1 cellular context compared by ENCODE assay signal in the genomic region with DNA sequence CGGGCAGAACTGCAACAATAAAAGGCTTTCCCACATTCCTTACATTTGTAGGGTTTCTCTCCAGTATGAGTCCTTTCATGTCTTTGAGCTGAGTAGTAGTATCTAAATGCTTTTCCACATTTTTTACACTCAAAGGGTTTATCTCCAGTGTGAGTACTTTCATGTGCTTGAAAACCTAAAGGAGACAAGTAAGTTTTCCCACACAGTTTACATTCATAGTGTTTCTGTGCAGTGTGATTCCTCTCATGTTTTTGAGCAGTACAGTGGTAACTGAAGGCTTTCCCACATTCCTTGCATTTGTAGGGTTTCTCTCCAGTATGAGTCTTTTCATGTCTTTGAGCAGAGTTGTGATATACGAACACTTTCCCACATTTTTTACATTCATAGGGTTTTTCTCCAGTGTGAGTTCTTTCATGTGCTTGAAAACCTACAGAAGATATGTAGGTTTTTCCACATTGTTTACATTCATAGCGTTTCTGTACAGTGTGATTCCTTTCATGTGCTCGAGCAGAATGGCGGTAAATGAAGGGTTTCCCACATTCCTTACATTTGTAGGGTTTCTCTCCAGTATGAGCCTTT.
TF ChIP-seq lines count a peak whose summit lies in the region.

No MANE protein-coding gene starts in this region.

TF ChIP-seq in liver, 16 proteins besides CTCF, POLR2A, EP300 and RAD21:
- TF ChIP-seq RXRA (IDR thresholded peaks at IDR 0.05), result no peak
- TF ChIP-seq, protein P1, sequence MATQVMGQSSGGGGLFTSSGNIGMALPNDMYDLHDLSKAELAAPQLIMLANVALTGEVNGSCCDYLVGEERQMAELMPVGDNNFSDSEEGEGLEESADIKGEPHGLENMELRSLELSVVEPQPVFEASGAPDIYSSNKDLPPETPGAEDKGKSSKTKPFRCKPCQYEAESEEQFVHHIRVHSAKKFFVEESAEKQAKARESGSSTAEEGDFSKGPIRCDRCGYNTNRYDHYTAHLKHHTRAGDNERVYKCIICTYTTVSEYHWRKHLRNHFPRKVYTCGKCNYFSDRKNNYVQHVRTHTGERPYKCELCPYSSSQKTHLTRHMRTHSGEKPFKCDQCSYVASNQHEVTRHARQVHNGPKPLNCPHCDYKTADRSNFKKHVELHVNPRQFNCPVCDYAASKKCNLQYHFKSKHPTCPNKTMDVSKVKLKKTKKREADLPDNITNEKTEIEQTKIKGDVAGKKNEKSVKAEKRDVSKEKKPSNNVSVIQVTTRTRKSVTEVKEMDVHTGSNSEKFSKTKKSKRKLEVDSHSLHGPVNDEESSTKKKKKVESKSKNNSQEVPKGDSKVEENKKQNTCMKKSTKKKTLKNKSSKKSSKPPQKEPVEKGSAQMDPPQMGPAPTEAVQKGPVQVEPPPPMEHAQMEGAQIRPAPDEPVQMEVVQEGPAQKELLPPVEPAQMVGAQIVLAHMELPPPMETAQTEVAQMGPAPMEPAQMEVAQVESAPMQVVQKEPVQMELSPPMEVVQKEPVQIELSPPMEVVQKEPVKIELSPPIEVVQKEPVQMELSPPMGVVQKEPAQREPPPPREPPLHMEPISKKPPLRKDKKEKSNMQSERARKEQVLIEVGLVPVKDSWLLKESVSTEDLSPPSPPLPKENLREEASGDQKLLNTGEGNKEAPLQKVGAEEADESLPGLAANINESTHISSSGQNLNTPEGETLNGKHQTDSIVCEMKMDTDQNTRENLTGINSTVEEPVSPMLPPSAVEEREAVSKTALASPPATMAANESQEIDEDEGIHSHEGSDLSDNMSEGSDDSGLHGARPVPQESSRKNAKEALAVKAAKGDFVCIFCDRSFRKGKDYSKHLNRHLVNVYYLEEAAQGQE (IDR thresholded peaks at IDR 0.05), result no peak
- TF ChIP-seq HNF4A (conservative IDR thresholded peaks at IDR 0.05), result no peak
- no peak for TF ChIP-seq FOXA2 (IDR thresholded peaks at IDR 0.05)
- TF ChIP-seq GABPA (IDR thresholded peaks at IDR 0.05 in 1 of 2, conservative IDR thresholded peaks at IDR 0.05 in 1 of 2), result no peak
- no peak for TF ChIP-seq YY1 (IDR thresholded peaks at IDR 0.05)
- TF ChIP-seq, protein P2, sequence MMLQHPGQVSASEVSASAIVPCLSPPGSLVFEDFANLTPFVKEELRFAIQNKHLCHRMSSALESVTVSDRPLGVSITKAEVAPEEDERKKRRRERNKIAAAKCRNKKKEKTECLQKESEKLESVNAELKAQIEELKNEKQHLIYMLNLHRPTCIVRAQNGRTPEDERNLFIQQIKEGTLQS (IDR thresholded peaks at IDR 0.05), result no peak
- TF ChIP-seq, protein P3, sequence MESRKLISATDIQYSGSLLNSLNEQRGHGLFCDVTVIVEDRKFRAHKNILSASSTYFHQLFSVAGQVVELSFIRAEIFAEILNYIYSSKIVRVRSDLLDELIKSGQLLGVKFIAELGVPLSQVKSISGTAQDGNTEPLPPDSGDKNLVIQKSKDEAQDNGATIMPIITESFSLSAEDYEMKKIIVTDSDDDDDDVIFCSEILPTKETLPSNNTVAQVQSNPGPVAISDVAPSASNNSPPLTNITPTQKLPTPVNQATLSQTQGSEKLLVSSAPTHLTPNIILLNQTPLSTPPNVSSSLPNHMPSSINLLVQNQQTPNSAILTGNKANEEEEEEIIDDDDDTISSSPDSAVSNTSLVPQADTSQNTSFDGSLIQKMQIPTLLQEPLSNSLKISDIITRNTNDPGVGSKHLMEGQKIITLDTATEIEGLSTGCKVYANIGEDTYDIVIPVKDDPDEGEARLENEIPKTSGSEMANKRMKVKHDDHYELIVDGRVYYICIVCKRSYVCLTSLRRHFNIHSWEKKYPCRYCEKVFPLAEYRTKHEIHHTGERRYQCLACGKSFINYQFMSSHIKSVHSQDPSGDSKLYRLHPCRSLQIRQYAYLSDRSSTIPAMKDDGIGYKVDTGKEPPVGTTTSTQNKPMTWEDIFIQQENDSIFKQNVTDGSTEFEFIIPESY (IDR thresholded peaks at IDR 0.05), result no peak
- no peak for TF ChIP-seq NR2F2 (IDR thresholded peaks at IDR 0.05)
- no peak for TF ChIP-seq EGR1 (IDR thresholded peaks at IDR 0.05; ENCODE audit: low read depth in 2 of 2)
- TF ChIP-seq, protein P4, sequence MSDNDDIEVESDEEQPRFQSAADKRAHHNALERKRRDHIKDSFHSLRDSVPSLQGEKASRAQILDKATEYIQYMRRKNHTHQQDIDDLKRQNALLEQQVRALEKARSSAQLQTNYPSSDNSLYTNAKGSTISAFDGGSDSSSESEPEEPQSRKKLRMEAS (IDR thresholded peaks at IDR 0.05), result no peak
- no peak for TF ChIP-seq HNF4G (IDR thresholded peaks at IDR 0.05)
- no peak for TF ChIP-seq TAF1 (conservative IDR thresholded peaks at IDR 0.05)
- TF ChIP-seq FOXA1 (IDR thresholded peaks at IDR 0.05), result no peak
- TF ChIP-seq JUND (IDR thresholded peaks at IDR 0.05), result no peak
TF ChIP-seq in liver: peak in this region for 0.
